Comparison of ENCODE assay signal across 8 cellular contexts in the genomic region with DNA sequence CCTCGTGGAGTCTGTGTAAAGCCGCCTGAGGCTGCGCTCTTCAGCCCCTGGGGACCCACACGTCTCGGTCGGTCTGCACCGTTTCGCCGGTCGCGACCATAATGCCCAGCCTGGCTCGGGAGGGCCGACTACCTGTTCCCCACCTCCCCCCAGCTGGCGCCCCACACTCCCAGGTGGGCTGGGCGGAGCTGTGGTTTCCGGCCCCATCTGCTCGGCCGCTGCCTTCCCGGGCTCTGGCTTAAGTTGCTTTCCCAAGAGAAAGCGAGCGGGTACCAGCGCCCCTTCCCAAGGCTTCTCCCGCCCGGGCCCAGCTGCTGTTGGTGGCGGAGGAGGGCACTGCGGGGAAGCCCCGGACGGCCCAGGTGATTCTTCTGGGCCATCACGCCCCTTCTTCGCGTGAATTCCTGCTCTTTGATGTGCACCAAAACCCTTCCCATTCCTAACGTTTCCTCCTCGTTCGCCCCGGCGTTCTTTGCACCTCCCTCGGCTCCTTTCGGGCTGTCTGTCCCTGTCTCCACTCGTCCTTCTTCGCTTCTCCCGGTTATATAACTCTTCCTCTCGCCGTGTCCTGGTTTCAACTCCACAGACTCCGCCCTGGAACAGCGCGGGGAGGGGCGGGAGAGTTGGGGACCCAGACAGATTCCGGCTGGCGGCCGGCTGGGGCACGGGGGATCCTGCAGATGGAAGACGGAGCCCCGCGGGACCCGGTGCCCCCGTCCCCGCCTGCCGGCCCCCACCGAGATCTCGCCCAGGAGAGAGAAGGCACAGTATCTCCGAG. TPM values are rescaled to one million over a fixed set of nuclear protein-coding genes. Genes with fewer than 3 reads are reported as not detected.
DNase-seq lines count a peak whose midpoint lies in the region; ATAC-seq, FAIRE-seq and TF ChIP-seq lines count a peak whose summit lies in the region.

No MANE protein-coding gene starts in this region.

- DNase-seq in BE2C (peak; percentile 68), SK-N-DZ (ENCODE audit: low spot score) (peak; percentile 74), colonic mucosa (peak; percentile 85), HepG2 (ENCODE audit: low spot score) (peak; percentile 64), GOT3 (lab: John Stamatoyannopoulos, UW) (no peak)
- peak; percentile 46 to 74 (median 64) for DNase-seq in stimulated activated naive CD4-positive, alpha-beta T cell (lab: John Stamatoyannopoulos, UW)

- TF ChIP-seq EP300 in HepG2 (IDR thresholded peaks at IDR 0.05; ENCODE audit: low read depth in 2 of 2, low read length in 2 of 2) (no peak), HepG2 (CRISPR knock-in tag; IDR thresholded peaks at IDR 0.05; ENCODE audit: borderline replicate concordance) (no peak)

- POLR2A ChIA-PET in HepG2 (lab: Yijun Ruan, JAX), result interaction anchor here (0.7 to 8.2 kb wide), 8 partner anchors 8 to 252 kb away, joined by 3 to 159 read pairs (median 6); a partner anchor contains a TSS

- no peak for TF ChIP-seq RAD21 in HepG2 (CRISPR knock-in tag; IDR thresholded peaks at IDR 0.05)

- peak; percentile 59 to 69 for TF ChIP-seq POLR2A in HepG2 (IDR thresholded peaks at IDR 0.05; ENCODE audit: insufficient read depth in 1 of 2, low read depth in 2 of 2, low read length in 2 of 2)

- TF ChIP-seq CTCF in BE2C (IDR thresholded peaks at IDR 0.05; ENCODE audit: low read depth, low read length), result no peak
- TF ChIP-seq CTCF in colonic mucosa (IDR thresholded peaks at IDR 0.05), result no peak
- TF ChIP-seq CTCF in HepG2 (CRISPR knock-in tag; IDR thresholded peaks at IDR 0.05), result no peak

- no peak for FAIRE-seq in HepG2 (lab: Jason Lieb, UNC)

- H3K79me2 ChIP-seq in HepG2 (ENCODE audit: insufficient read depth, low read length), result peaks cover 24% of the 10 kb centered on the region

- H3K27ac ChIP-seq in colonic mucosa (peak overlapping the region; percentile 100), HepG2 (ENCODE audit: extremely low read length, insufficient read depth, low read length) (peak overlapping the region; percentile 92)

- peak overlapping the region; percentile 71 for H3K4me2 ChIP-seq in HepG2 (ENCODE audit: low read depth, low read length)

- BruUV-seq in HepG2 (replicated peaks; lab: Mats Ljungman, UMichigan), result TSS peak; percentile 90

- in situ Hi-C loops in HepG2 (cut with HindIII; ENCODE audit: extremely low pct_ligation_motif_present, low pct_unique_long_range_greater_than_20kb), result no loop called here

- ATAC-seq in GM18861 (IDR thresholded peaks at IDR 0.05; ENCODE audit: unreplicated experiment) (peak; percentile 24), HG03469 (IDR thresholded peaks at IDR 0.05; ENCODE audit: unreplicated experiment) (peak; percentile 15), HepG2 (peak; percentile 30)

- H3K9me3 ChIP-seq in BE2C (no peaks in the 10 kb centered on the region), colonic mucosa (no peaks in the 10 kb centered on the region), HepG2 (ENCODE audit: low read length) (no peaks in the 10 kb centered on the region)

- H3K4me1 ChIP-seq in BE2C (peaks cover 6% of the 10 kb centered on the region), colonic mucosa (peaks cover 36% of the 10 kb centered on the region), HepG2 (ENCODE audit: insufficient read depth, low read length) (peaks cover 63% of the 10 kb centered on the region)

- no peak overlapping the region for H2AFZ ChIP-seq in HepG2 (ENCODE audit: low read length)

- H3K36me3 ChIP-seq in BE2C (peaks cover 8% of the 10 kb centered on the region), colonic mucosa (no peaks in the 10 kb centered on the region), HepG2 (replicated peaks in 1 of 2; ENCODE audit: control insufficient read depth in 1 of 2, insufficient read depth in 2 of 2, low read length in 2 of 2) (0 out of 5 replicates have a peak, but pooled peaks cover 0 to 5% of the 10 kb centered on the region in 2 experiments)

- H3K27me3 ChIP-seq in BE2C, result no peaks in the 10 kb centered on the region
- H3K27me3 ChIP-seq in colonic mucosa, result no peaks in the 10 kb centered on the region
- H3K27me3 ChIP-seq in HepG2 (ENCODE audit: control insufficient read depth in 1 of 2, insufficient read depth in 2 of 2, low read length in 2 of 2), result peaks cover 3 to 10% of the 10 kb centered on the region in 2 experiments; a peak in 3 of 5 replicates

- H3K4me3 ChIP-seq in BE2C (ENCODE audit: low read depth, low read length) (peak overlapping the region; percentile 81), colonic mucosa (peak overlapping the region; percentile 77), HepG2 (replicated peaks in 1 of 3; ENCODE audit: insufficient read depth in 1 of 3, low read depth in 2 of 3, low read length in 3 of 3) (peak overlapping the region; percentile 84 to 93 (median 92))

- CTCF ChIA-PET in HepG2 (lab: Yijun Ruan, JAX; ENCODE audit: low intra/inter-chr PET ratio, low total read pairs), result interaction anchor here (1.1 kb wide), 1 partner anchor 16 kb away, joined by 6 read pairs; no protein-coding TSS in a partner anchor

- 1% methylated on average over 32 of the region's 61 CpGs for WGBS in HepG2 (ENCODE audit: low lambda C conversion rate)

- intact Hi-C loops in colonic mucosa (cut with DNase I), result no loop called here
- intact Hi-C loops in HepG2 (cut with micrococcal nuclease; ENCODE audit: unreplicated experiment), result loop anchor here (2.0 kb wide), 1 partner anchor 21 kb away; a partner anchor contains a TSS

- H3K9ac ChIP-seq in colonic mucosa (ENCODE audit: low read depth in 2 of 2, low read length in 2 of 2) (peak overlapping the region; percentile 93 to 98), HepG2 (ENCODE audit: insufficient read depth, low read depth, low read length) (peak overlapping the region; percentile 89)

- peaks cover 4% of the 10 kb centered on the region; the same call in 1 of the 2 replicates for H4K20me1 ChIP-seq in HepG2 (ENCODE audit: insufficient read depth, low read length)

RNA-seq across cellular contexts. Expression of a gene that starts 2.0 kb away (rescaled TPM):
- 28.2 TPM for polyA plus RNA-seq in BE2C (2012; ENCODE audit: insufficient read depth, insufficient read length, low read depth)
- 2.9 and 3.0 TPM in 2 replicates for polyA plus RNA-seq in SK-N-DZ (2014; cell fraction: cytosol; rRNA removed)
- polyA plus RNA-seq in SK-N-DZ (2014; cell fraction: nucleus; rRNA removed), result 2.8 and 15.8 TPM in 2 replicates
- total RNA-seq in colonic mucosa (10 to 100 TPM; 32.7 to 42.6 TPM), HepG2 (2016; rRNA removed; fragmentation: Illumina TruSeq; extraction: Trizol) (2.1 and 2.2 TPM in 2 replicates)
- 0.30 and 1.9 TPM in 2 replicates for total RNA-seq in HepG2 (2016; cell fraction: cytosol; rRNA removed; fragmentation: Illumina TruSeq; extraction: Trizol; ENCODE audit: low read depth)
- total RNA-seq in HepG2 (2016; cell fraction: insoluble cytoplasmic fraction; rRNA removed; fragmentation: Illumina TruSeq; extraction: Trizol), result 1.3 and 1.6 TPM in 2 replicates
- 1.7 and 3.1 TPM in 2 replicates for total RNA-seq in HepG2 (2016; cell fraction: membrane; rRNA removed; fragmentation: Illumina TruSeq; extraction: Trizol)
- 5.8 and 6.2 TPM in 2 replicates for total RNA-seq in HepG2 (2016; cell fraction: nucleus; rRNA removed; fragmentation: Illumina TruSeq; extraction: Trizol)
- polyA plus RNA-seq in HepG2 (2011; rRNA removed), result 1.3 and 1.9 TPM in 2 replicates
- 0.42 and 0.82 TPM in 2 replicates for polyA plus RNA-seq in HepG2 (2011; cell fraction: cytosol; rRNA removed)
- 18.1 and 23.2 TPM in 2 replicates for polyA plus RNA-seq in HepG2 (2011; cell fraction: nucleus; rRNA removed)
- 8.4 and 13.6 TPM in 2 replicates for polyA plus RNA-seq in HepG2 (2012)
- polyA plus RNA-seq in HepG2 (2016; cell fraction: cytosol; fragmentation: Illumina TruSeq; extraction: Trizol; ENCODE audit: low read depth), result 0.37 and 0.83 TPM in 2 replicates
- polyA plus RNA-seq in HepG2 (2016; cell fraction: insoluble cytoplasmic fraction; fragmentation: Illumina TruSeq; extraction: Trizol; ENCODE audit: low read depth), result 2.4 and 4.0 TPM in 2 replicates
- polyA plus RNA-seq in HepG2 (2016; cell fraction: membrane; fragmentation: Illumina TruSeq; extraction: Trizol; ENCODE audit: low read depth), result 0.80 and 1.7 TPM in 2 replicates
- polyA plus RNA-seq in HepG2 (2016; cell fraction: nucleus; fragmentation: Illumina TruSeq; extraction: Trizol; ENCODE audit: insufficient read depth, low read depth), result 21.8 and 22.9 TPM in 2 replicates
- 3.6 and 8.2 TPM in 2 replicates for polyA minus RNA-seq in HepG2 (2011; rRNA and poly(A)+ RNA removed; ENCODE audit: low replicate concordance)
- 2.2 and 3.8 TPM in 2 replicates for polyA minus RNA-seq in HepG2 (2011; cell fraction: cytosol; rRNA and poly(A)+ RNA removed)
- 18.7 and 21.1 TPM in 2 replicates for polyA minus RNA-seq in HepG2 (2011; cell fraction: nucleus; rRNA and poly(A)+ RNA removed)

RNA-seq across cellular contexts. Expression of a gene that starts 18.9 kb away (rescaled TPM):
- 98.8 TPM for polyA plus RNA-seq in BE2C (2012; ENCODE audit: insufficient read depth, insufficient read length, low read depth)
- polyA plus RNA-seq in SK-N-DZ (2014; cell fraction: cytosol; rRNA removed), result 0.62 and 2.0 TPM in 2 replicates
- 3.2 and 4.5 TPM in 2 replicates for polyA plus RNA-seq in SK-N-DZ (2014; cell fraction: nucleus; rRNA removed)
- total RNA-seq in colonic mucosa (1 to 10 TPM; 2.5 to 2.7 TPM), HepG2 (2016; rRNA removed; fragmentation: Illumina TruSeq; extraction: Trizol) (0.31 TPM in 1 of 2 replicates, not detected in the other)
- not detected in 2 replicates for total RNA-seq in HepG2 (2016; cell fraction: cytosol; rRNA removed; fragmentation: Illumina TruSeq; extraction: Trizol; ENCODE audit: low read depth)
- 0.19 TPM in 1 of 2 replicates, not detected in the other for total RNA-seq in HepG2 (2016; cell fraction: insoluble cytoplasmic fraction; rRNA removed; fragmentation: Illumina TruSeq; extraction: Trizol)
- not detected in 2 replicates for total RNA-seq in HepG2 (2016; cell fraction: membrane; rRNA removed; fragmentation: Illumina TruSeq; extraction: Trizol)
- total RNA-seq in HepG2 (2016; cell fraction: nucleus; rRNA removed; fragmentation: Illumina TruSeq; extraction: Trizol), result 1.1 TPM in 1 of 2 replicates, not detected in the other
- polyA plus RNA-seq in HepG2 (2011; rRNA removed), result 0.66 and 0.84 TPM in 2 replicates
- 0.08 and 0.43 TPM in 2 replicates for polyA plus RNA-seq in HepG2 (2011; cell fraction: cytosol; rRNA removed)
- polyA plus RNA-seq in HepG2 (2011; cell fraction: nucleus; rRNA removed), result 7.3 and 9.6 TPM in 2 replicates
- 0.51 and 1.9 TPM in 2 replicates for polyA plus RNA-seq in HepG2 (2012)
- 0.26 and 0.33 TPM in 2 replicates for polyA plus RNA-seq in HepG2 (2016; cell fraction: cytosol; fragmentation: Illumina TruSeq; extraction: Trizol; ENCODE audit: low read depth)
- polyA plus RNA-seq in HepG2 (2016; cell fraction: insoluble cytoplasmic fraction; fragmentation: Illumina TruSeq; extraction: Trizol; ENCODE audit: low read depth), result 0.28 and 0.30 TPM in 2 replicates
- 0.23 and 0.27 TPM in 2 replicates for polyA plus RNA-seq in HepG2 (2016; cell fraction: membrane; fragmentation: Illumina TruSeq; extraction: Trizol; ENCODE audit: low read depth)
- 4.6 and 6.5 TPM in 2 replicates for polyA plus RNA-seq in HepG2 (2016; cell fraction: nucleus; fragmentation: Illumina TruSeq; extraction: Trizol; ENCODE audit: insufficient read depth, low read depth)
- polyA minus RNA-seq in HepG2 (2011; rRNA and poly(A)+ RNA removed; ENCODE audit: low replicate concordance), result 0.36 TPM in 1 of 2 replicates, not detected in the other
- not detected in 2 replicates for polyA minus RNA-seq in HepG2 (2011; cell fraction: cytosol; rRNA and poly(A)+ RNA removed)
- 1.3 and 2.7 TPM in 2 replicates for polyA minus RNA-seq in HepG2 (2011; cell fraction: nucleus; rRNA and poly(A)+ RNA removed)

RNA-seq across cellular contexts. Expression of a gene that starts 21.4 kb away (rescaled TPM):
- 331 TPM for polyA plus RNA-seq in BE2C (2012; ENCODE audit: insufficient read depth, insufficient read length, low read depth)
- polyA plus RNA-seq in SK-N-DZ (2014; cell fraction: cytosol; rRNA removed), result 80.9 and 97.9 TPM in 2 replicates
- 68.3 and 123 TPM in 2 replicates for polyA plus RNA-seq in SK-N-DZ (2014; cell fraction: nucleus; rRNA removed)
- 100 to 1,000 TPM in 1 of 2 donors, 10 to 100 TPM in 1; 59.5 to 133 TPM for total RNA-seq in colonic mucosa
- total RNA-seq in HepG2 (2016; rRNA removed; fragmentation: Illumina TruSeq; extraction: Trizol), result 91.6 and 105 TPM in 2 replicates
- total RNA-seq in HepG2 (2016; cell fraction: cytosol; rRNA removed; fragmentation: Illumina TruSeq; extraction: Trizol; ENCODE audit: low read depth), result 62.3 and 74.3 TPM in 2 replicates
- total RNA-seq in HepG2 (2016; cell fraction: insoluble cytoplasmic fraction; rRNA removed; fragmentation: Illumina TruSeq; extraction: Trizol), result 94.6 and 120 TPM in 2 replicates
- total RNA-seq in HepG2 (2016; cell fraction: membrane; rRNA removed; fragmentation: Illumina TruSeq; extraction: Trizol), result 54.2 and 67.7 TPM in 2 replicates
- 37.3 and 42.0 TPM in 2 replicates for total RNA-seq in HepG2 (2016; cell fraction: nucleus; rRNA removed; fragmentation: Illumina TruSeq; extraction: Trizol)
- 43.9 and 46.9 TPM in 2 replicates for polyA plus RNA-seq in HepG2 (2011; rRNA removed)
- 35.2 and 66.3 TPM in 2 replicates for polyA plus RNA-seq in HepG2 (2011; cell fraction: cytosol; rRNA removed)
- 36.8 and 49.2 TPM in 2 replicates for polyA plus RNA-seq in HepG2 (2011; cell fraction: nucleus; rRNA removed)
- polyA plus RNA-seq in HepG2 (2012), result 19.2 and 22.5 TPM in 2 replicates
- polyA plus RNA-seq in HepG2 (2016; cell fraction: cytosol; fragmentation: Illumina TruSeq; extraction: Trizol; ENCODE audit: low read depth), result 53.8 and 75.0 TPM in 2 replicates
- polyA plus RNA-seq in HepG2 (2016; cell fraction: insoluble cytoplasmic fraction; fragmentation: Illumina TruSeq; extraction: Trizol; ENCODE audit: low read depth), result 69.5 and 79.8 TPM in 2 replicates
- 39.8 and 49.0 TPM in 2 replicates for polyA plus RNA-seq in HepG2 (2016; cell fraction: membrane; fragmentation: Illumina TruSeq; extraction: Trizol; ENCODE audit: low read depth)
- polyA plus RNA-seq in HepG2 (2016; cell fraction: nucleus; fragmentation: Illumina TruSeq; extraction: Trizol; ENCODE audit: insufficient read depth, low read depth), result 46.6 and 50.5 TPM in 2 replicates
- 21.5 and 58.0 TPM in 2 replicates for polyA minus RNA-seq in HepG2 (2011; rRNA and poly(A)+ RNA removed; ENCODE audit: low replicate concordance)
- polyA minus RNA-seq in HepG2 (2011; cell fraction: cytosol; rRNA and poly(A)+ RNA removed), result 35.5 and 51.8 TPM in 2 replicates
- 13.3 and 23.4 TPM in 2 replicates for polyA minus RNA-seq in HepG2 (2011; cell fraction: nucleus; rRNA and poly(A)+ RNA removed)

RNA-seq across cellular contexts. Expression of a gene that starts 21.8 kb away (rescaled TPM):
- 21.6 TPM for polyA plus RNA-seq in BE2C (2012; ENCODE audit: insufficient read depth, insufficient read length, low read depth)
- polyA plus RNA-seq in SK-N-DZ (2014; cell fraction: cytosol; rRNA removed), result 7.8 and 9.6 TPM in 2 replicates
- polyA plus RNA-seq in SK-N-DZ (2014; cell fraction: nucleus; rRNA removed), result 7.2 and 7.6 TPM in 2 replicates
- total RNA-seq in colonic mucosa, result 10 to 100 TPM in 1 of 2 donors, 1 to 10 TPM in 1; 9.4 to 18.2 TPM
- 17.0 and 21.4 TPM in 2 replicates for total RNA-seq in HepG2 (2016; rRNA removed; fragmentation: Illumina TruSeq; extraction: Trizol)
- total RNA-seq in HepG2 (2016; cell fraction: cytosol; rRNA removed; fragmentation: Illumina TruSeq; extraction: Trizol; ENCODE audit: low read depth), result 1.1 TPM in 2 replicates
- total RNA-seq in HepG2 (2016; cell fraction: insoluble cytoplasmic fraction; rRNA removed; fragmentation: Illumina TruSeq; extraction: Trizol), result 16.9 and 20.4 TPM in 2 replicates
- total RNA-seq in HepG2 (2016; cell fraction: membrane; rRNA removed; fragmentation: Illumina TruSeq; extraction: Trizol), result 9.5 and 12.3 TPM in 2 replicates
- total RNA-seq in HepG2 (2016; cell fraction: nucleus; rRNA removed; fragmentation: Illumina TruSeq; extraction: Trizol), result 9.1 and 10.0 TPM in 2 replicates
- 7.9 and 8.9 TPM in 2 replicates for polyA plus RNA-seq in HepG2 (2011; rRNA removed)
- 7.7 and 8.1 TPM in 2 replicates for polyA plus RNA-seq in HepG2 (2011; cell fraction: cytosol; rRNA removed)
- polyA plus RNA-seq in HepG2 (2011; cell fraction: nucleus; rRNA removed), result 7.1 and 7.3 TPM in 2 replicates
- 5.1 and 7.4 TPM in 2 replicates for polyA plus RNA-seq in HepG2 (2012)
- 1.4 and 1.9 TPM in 2 replicates for polyA plus RNA-seq in HepG2 (2016; cell fraction: cytosol; fragmentation: Illumina TruSeq; extraction: Trizol; ENCODE audit: low read depth)
- 20.6 and 21.0 TPM in 2 replicates for polyA plus RNA-seq in HepG2 (2016; cell fraction: insoluble cytoplasmic fraction; fragmentation: Illumina TruSeq; extraction: Trizol; ENCODE audit: low read depth)
- 6.2 and 7.1 TPM in 2 replicates for polyA plus RNA-seq in HepG2 (2016; cell fraction: membrane; fragmentation: Illumina TruSeq; extraction: Trizol; ENCODE audit: low read depth)
- 14.1 and 14.8 TPM in 2 replicates for polyA plus RNA-seq in HepG2 (2016; cell fraction: nucleus; fragmentation: Illumina TruSeq; extraction: Trizol; ENCODE audit: insufficient read depth, low read depth)
- 9.3 and 30.2 TPM in 2 replicates for polyA minus RNA-seq in HepG2 (2011; rRNA and poly(A)+ RNA removed; ENCODE audit: low replicate concordance)
- polyA minus RNA-seq in HepG2 (2011; cell fraction: cytosol; rRNA and poly(A)+ RNA removed), result 4.3 and 5.6 TPM in 2 replicates
- polyA minus RNA-seq in HepG2 (2011; cell fraction: nucleus; rRNA and poly(A)+ RNA removed), result 4.2 and 6.0 TPM in 2 replicates

RNA-seq across cellular contexts. Expression of a gene that starts 52.6 kb away (rescaled TPM):
- 66.8 TPM for polyA plus RNA-seq in BE2C (2012; ENCODE audit: insufficient read depth, insufficient read length, low read depth)
- 53.5 and 55.5 TPM in 2 replicates for polyA plus RNA-seq in SK-N-DZ (2014; cell fraction: cytosol; rRNA removed)
- 91.9 and 124 TPM in 2 replicates for polyA plus RNA-seq in SK-N-DZ (2014; cell fraction: nucleus; rRNA removed)
- total RNA-seq in colonic mucosa (100 to 1,000 TPM in 1 of 2 donors, 10 to 100 TPM in 1; 56.3 to 108 TPM), HepG2 (2016; rRNA removed; fragmentation: Illumina TruSeq; extraction: Trizol) (3.3 and 3.7 TPM in 2 replicates)
- 0.20 and 0.53 TPM in 2 replicates for total RNA-seq in HepG2 (2016; cell fraction: cytosol; rRNA removed; fragmentation: Illumina TruSeq; extraction: Trizol; ENCODE audit: low read depth)
- 1.6 and 3.6 TPM in 2 replicates for total RNA-seq in HepG2 (2016; cell fraction: insoluble cytoplasmic fraction; rRNA removed; fragmentation: Illumina TruSeq; extraction: Trizol)
- 1.1 and 3.2 TPM in 2 replicates for total RNA-seq in HepG2 (2016; cell fraction: membrane; rRNA removed; fragmentation: Illumina TruSeq; extraction: Trizol)
- total RNA-seq in HepG2 (2016; cell fraction: nucleus; rRNA removed; fragmentation: Illumina TruSeq; extraction: Trizol), result 4.7 and 9.3 TPM in 2 replicates
- 2.7 and 3.3 TPM in 2 replicates for polyA plus RNA-seq in HepG2 (2011; rRNA removed)
- 1.8 and 1.9 TPM in 2 replicates for polyA plus RNA-seq in HepG2 (2011; cell fraction: cytosol; rRNA removed)
- 21.5 and 21.6 TPM in 2 replicates for polyA plus RNA-seq in HepG2 (2011; cell fraction: nucleus; rRNA removed)
- polyA plus RNA-seq in HepG2 (2012), result 6.4 and 10.0 TPM in 2 replicates
- 0.57 and 0.75 TPM in 2 replicates for polyA plus RNA-seq in HepG2 (2016; cell fraction: cytosol; fragmentation: Illumina TruSeq; extraction: Trizol; ENCODE audit: low read depth)
- 1.8 and 5.2 TPM in 2 replicates for polyA plus RNA-seq in HepG2 (2016; cell fraction: insoluble cytoplasmic fraction; fragmentation: Illumina TruSeq; extraction: Trizol; ENCODE audit: low read depth)
- polyA plus RNA-seq in HepG2 (2016; cell fraction: membrane; fragmentation: Illumina TruSeq; extraction: Trizol; ENCODE audit: low read depth), result 1.1 and 1.3 TPM in 2 replicates
- polyA plus RNA-seq in HepG2 (2016; cell fraction: nucleus; fragmentation: Illumina TruSeq; extraction: Trizol; ENCODE audit: insufficient read depth, low read depth), result 15.5 and 16.4 TPM in 2 replicates
- polyA minus RNA-seq in HepG2 (2011; rRNA and poly(A)+ RNA removed; ENCODE audit: low replicate concordance), result 8.0 and 73.1 TPM in 2 replicates
- 3.3 and 3.9 TPM in 2 replicates for polyA minus RNA-seq in HepG2 (2011; cell fraction: cytosol; rRNA and poly(A)+ RNA removed)
- polyA minus RNA-seq in HepG2 (2011; cell fraction: nucleus; rRNA and poly(A)+ RNA removed), result 9.1 and 12.4 TPM in 2 replicates

Comparison
In these comparisons a context has a peak if more than half of its experiments do, and no peak if none do; other contexts are left out.
1. RNA of a gene that starts 2.0 kb away (total RNA-seq): 32.7 to 42.6 TPM in colonic mucosa; 0.30 to 6.2 TPM in HepG2; every median in the first group is over 4 times any median in the second.
2. Peak in every context shown above with its lines, with median percentiles within 50 percentile points of each other: H3K4me3 ChIP-seq and ATAC-seq.